In the genomic region with DNA sequence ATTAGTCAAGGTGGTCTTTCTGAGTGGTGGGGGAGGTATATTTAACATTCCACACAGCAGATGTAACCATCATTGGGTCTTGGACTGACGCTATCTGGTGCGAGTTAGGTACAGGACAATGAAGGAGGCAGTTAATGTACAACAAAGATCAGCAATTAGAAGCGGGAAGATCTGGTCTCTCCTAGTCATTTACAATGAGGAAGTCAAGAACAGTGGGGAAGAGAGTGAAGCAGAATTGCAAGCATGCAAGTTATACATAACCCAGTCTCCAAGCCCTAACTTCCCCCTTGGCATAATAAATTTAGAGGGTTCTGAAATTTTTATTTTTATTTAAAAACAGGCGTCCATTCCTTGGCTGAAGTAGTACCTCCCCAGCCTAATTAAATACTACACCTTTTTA, we compare ENCODE assay signal across 25 cellular contexts. TPM values are rescaled to one million over a fixed set of nuclear protein-coding genes. Genes with fewer than 3 reads are reported as not detected.
A peak's percentile ranks its signal among the peaks of the same experiment; 100 is the strongest.
DNase-seq lines count a peak whose midpoint lies in the region; ATAC-seq and TF ChIP-seq lines count a peak whose summit lies in the region.
"Had no signal": no experiment of that assay in that cellular context is flagged by ENCODE, and none has a peak within 500 bp of the region (broad histone marks: within the 10 kb centered on the region; RNA-seq: fewer than 3 reads in every experiment).

No MANE protein-coding gene starts in this region.

- H3K4me1 Mint-ChIP-seq in WTC11: peaks cover 13% of the 10 kb centered on the region
- H3K4me1 Mint-ChIP-seq in naive thymus-derived CD4-positive, alpha-beta T cell: peaks cover 21 to 62% (median 53%) of the 10 kb centered on the region in 7 donors
- H3K4me1 Mint-ChIP-seq in effector memory CD8-positive, alpha-beta T cell (ENCODE audit: low read depth in 2 of 2): peaks cover 25 to 42% of the 10 kb centered on the region in 2 donors

- H3K27ac Mint-ChIP-seq in WTC11: peak overlapping the region; percentile 12; the same call in 1 of the 2 replicates
- no peak overlapping the region for H3K27ac Mint-ChIP-seq in naive thymus-derived CD4-positive, alpha-beta T cell
- H3K27ac Mint-ChIP-seq in effector memory CD8-positive, alpha-beta T cell: no peak overlapping the region
- H3K27ac Mint-ChIP-seq: activated naive CD8-positive, alpha-beta T cell treated with anti-CD3 and anti-CD28 coated beads, Interleukin-2, amount 10 ng/mL, durations not matched to agents 7 days and 5 days; H9; natural killer cell treated with Interleukin-12 subunit alpha and Interleukin-12 subunit beta and Interleukin-15 and Interleukin-18, amount 100 ng/mL, for 72 hours had no signal

- peak overlapping the region; percentile 59 for H3K27ac ChIP-seq in HL-60 (replicated peaks)
- H3K27ac ChIP-seq in naive thymus-derived CD4-positive, alpha-beta T cell (ENCODE audit: low read depth, low read length): no peak overlapping the region
- no peak overlapping the region for H3K27ac ChIP-seq in foreskin keratinocyte
- H3K27ac ChIP-seq: parathyroid adenoma, skin epidermis, thoracic aorta had no signal

- DNase-seq in HL-60 (ENCODE audit: low read depth in 1 of 2, low spot score in 1 of 2) (peak in 1 of 2 experiments; percentile 66), NOMO-1 (lab: John Stamatoyannopoulos, UW; ENCODE audit: unreplicated experiment in 2 of 2) (peak; percentile 41 to 87), WTC11 (ENCODE audit: low spot score) (no peak), foreskin keratinocyte (no peak), AG20443 (ENCODE audit: low spot score) (no peak)
- DNase-seq in naive thymus-derived CD4-positive, alpha-beta T cell: no peak
- DNase-seq in effector memory CD8-positive, alpha-beta T cell: no peak
- DNase-seq: activated CD4-positive, alpha-beta T cell treated with anti-CD3 and anti-CD28 coated beads for 48 hours; activated naive CD8-positive, alpha-beta T cell treated with anti-CD3 and anti-CD28 coated beads, Interleukin-2, amount 10 ng/mL, durations not matched to agents 7 days and 5 days; effector CD4-positive, alpha-beta T cell; gastrocnemius medialis; H9; IMR-90; NCI-H526 treated with DMSO at 0.1 percent for 48 hours; SHP77; stimulated activated CD4-positive, alpha-beta T cell treated with anti-CD3 and anti-CD28 coated beads, Interleukin-2, amount 100 ng/mL, for 48 hours; stimulated activated naive CD4-positive, alpha-beta T cell treated with Interleukin-2 at 50 U/mL for 16 hours; T-helper 1 cell had no signal

- no peak for ATAC-seq in WTC11
- peak; percentile 67 for ATAC-seq in naive thymus-derived CD4-positive, alpha-beta T cell
- no peak for ATAC-seq in HG03039 (IDR thresholded peaks at IDR 0.05; ENCODE audit: unreplicated experiment)
- no peak for ATAC-seq in effector memory CD8-positive, alpha-beta T cell (replicated peaks)
- ATAC-seq in foreskin keratinocyte: no peak
- ATAC-seq: esophagus mucosa; gastrocnemius medialis; natural killer cell treated with Interleukin-12 subunit alpha and Interleukin-12 subunit beta and Interleukin-15 and Interleukin-18, amount 100 ng/mL, for 72 hours had no signal

- H3K36me3 ChIP-seq in naive thymus-derived CD4-positive, alpha-beta T cell (ENCODE audit: control insufficient read depth in 2 of 3, insufficient read depth in 3 of 3, low read length in 3 of 3): no peaks in the 10 kb centered on the region
- H3K36me3 ChIP-seq: gastrocnemius medialis, thoracic aorta had no signal

- H3K27me3 Mint-ChIP-seq in WTC11 (ENCODE audit: low read depth): no peaks in the 10 kb centered on the region
- no peaks in the 10 kb centered on the region for H3K27me3 Mint-ChIP-seq in naive thymus-derived CD4-positive, alpha-beta T cell
- H3K27me3 Mint-ChIP-seq in effector memory CD8-positive, alpha-beta T cell: no peaks in the 10 kb centered on the region
- H3K27me3 Mint-ChIP-seq: activated naive CD8-positive, alpha-beta T cell treated with anti-CD3 and anti-CD28 coated beads, Interleukin-2, amount 10 ng/mL, durations not matched to agents 7 days and 5 days; natural killer cell treated with Interleukin-12 subunit alpha and Interleukin-12 subunit beta and Interleukin-15 and Interleukin-18, amount 100 ng/mL, for 72 hours had no signal

- no peak for TF ChIP-seq CTCF in HL-60 (IDR thresholded peaks at IDR 0.05; ENCODE audit: insufficient read depth, low read length)
- TF ChIP-seq CTCF in WTC11 (IDR thresholded peaks at IDR 0.05): no peak
- no peak for TF ChIP-seq CTCF in foreskin keratinocyte (conservative IDR thresholded peaks at IDR 0.05)

- POLR2A ChIA-PET in WTC11 (lab: Charles Lee): no interaction called here
- POLR2A ChIA-PET in naive thymus-derived CD4-positive, alpha-beta T cell (lab: Charles Lee): no interaction called here

- H3K27me3 ChIP-seq in HL-60 (ENCODE audit: insufficient read depth, poor library complexity, severe bottlenecking): no peaks in the 10 kb centered on the region
- no peaks in the 10 kb centered on the region for H3K27me3 ChIP-seq in naive thymus-derived CD4-positive, alpha-beta T cell (ENCODE audit: control insufficient read depth in 2 of 2, insufficient read depth in 2 of 2, low read length in 2 of 2)
- no peaks in the 10 kb centered on the region for H3K27me3 ChIP-seq in foreskin keratinocyte
- H3K27me3 ChIP-seq: gastrocnemius medialis had no signal

- H3K4me3 ChIP-seq in HL-60 (replicated peaks; ENCODE audit: insufficient read depth, low read length): no peak overlapping the region
- H3K4me3 ChIP-seq in naive thymus-derived CD4-positive, alpha-beta T cell (ENCODE audit: low read length): no peak overlapping the region
- H3K4me3 ChIP-seq: gastrocnemius medialis, skin epidermis, thoracic aorta had no signal

- CTCF ChIA-PET in WTC11 (lab: Charles Lee): no interaction called here
- CTCF ChIA-PET in naive thymus-derived CD4-positive, alpha-beta T cell (lab: Charles Lee): interaction anchor here (0.6 kb wide), 1 partner anchor 102 kb away, joined by 4 read pairs; no protein-coding TSS in a partner anchor

- H3K9me3 Mint-ChIP-seq in WTC11: peaks cover under 1% of the 10 kb centered on the region; the same call in 1 of the 2 replicates
- H3K9me3 Mint-ChIP-seq in naive thymus-derived CD4-positive, alpha-beta T cell: peaks cover 0 to 2% (median 0%) of the 10 kb centered on the region in 11 donors
- no peaks in the 10 kb centered on the region for H3K9me3 Mint-ChIP-seq in effector memory CD8-positive, alpha-beta T cell
- H3K9me3 Mint-ChIP-seq: H9; natural killer cell treated with Interleukin-12 subunit alpha and Interleukin-12 subunit beta and Interleukin-15 and Interleukin-18, amount 100 ng/mL, for 72 hours had no signal

- intact Hi-C loops in naive thymus-derived CD4-positive, alpha-beta T cell (cut with micrococcal nuclease): no loop called here

- H3K36me3 Mint-ChIP-seq in WTC11: no peaks in the 10 kb centered on the region
- peaks cover 0 to 16% (median 9%) of the 10 kb centered on the region in 5 donors for H3K36me3 Mint-ChIP-seq in naive thymus-derived CD4-positive, alpha-beta T cell
- H3K36me3 Mint-ChIP-seq in effector memory CD8-positive, alpha-beta T cell (ENCODE audit: insufficient read depth): peaks cover 6% of the 10 kb centered on the region
- H3K36me3 Mint-ChIP-seq: natural killer cell treated with Interleukin-12 subunit alpha and Interleukin-12 subunit beta and Interleukin-15 and Interleukin-18, amount 100 ng/mL, for 72 hours had no signal

- H3K4me1 ChIP-seq in naive thymus-derived CD4-positive, alpha-beta T cell (ENCODE audit: control insufficient read depth in 2 of 2, insufficient read depth in 2 of 2, low read length in 2 of 2): peaks cover 4 to 23% of the 10 kb centered on the region in 2 donors
- H3K4me1 ChIP-seq in foreskin keratinocyte: no peaks in the 10 kb centered on the region

- no peaks in the 10 kb centered on the region for H3K9me3 ChIP-seq in naive thymus-derived CD4-positive, alpha-beta T cell (ENCODE audit: control insufficient read depth in 2 of 3, low read length in 3 of 3)
- H3K9me3 ChIP-seq: gastrocnemius medialis, thoracic aorta had no signal

- H3K4me3 Mint-ChIP-seq in WTC11: no peak overlapping the region
- no peak overlapping the region for H3K4me3 Mint-ChIP-seq in naive thymus-derived CD4-positive, alpha-beta T cell
- no peak overlapping the region for H3K4me3 Mint-ChIP-seq in effector memory CD8-positive, alpha-beta T cell
- H3K4me3 Mint-ChIP-seq: activated naive CD8-positive, alpha-beta T cell treated with anti-CD3 and anti-CD28 coated beads, Interleukin-2, amount 10 ng/mL, durations not matched to agents 7 days and 5 days; CD14-positive monocyte; H9; natural killer cell treated with Interleukin-12 subunit alpha and Interleukin-12 subunit beta and Interleukin-15 and Interleukin-18, amount 100 ng/mL, for 72 hours had no signal

TF ChIP-seq in WTC11, 78 proteins besides CTCF, POLR2A, EP300 and RAD21 (continues in another document):
- TF ChIP-seq, protein P1, sequence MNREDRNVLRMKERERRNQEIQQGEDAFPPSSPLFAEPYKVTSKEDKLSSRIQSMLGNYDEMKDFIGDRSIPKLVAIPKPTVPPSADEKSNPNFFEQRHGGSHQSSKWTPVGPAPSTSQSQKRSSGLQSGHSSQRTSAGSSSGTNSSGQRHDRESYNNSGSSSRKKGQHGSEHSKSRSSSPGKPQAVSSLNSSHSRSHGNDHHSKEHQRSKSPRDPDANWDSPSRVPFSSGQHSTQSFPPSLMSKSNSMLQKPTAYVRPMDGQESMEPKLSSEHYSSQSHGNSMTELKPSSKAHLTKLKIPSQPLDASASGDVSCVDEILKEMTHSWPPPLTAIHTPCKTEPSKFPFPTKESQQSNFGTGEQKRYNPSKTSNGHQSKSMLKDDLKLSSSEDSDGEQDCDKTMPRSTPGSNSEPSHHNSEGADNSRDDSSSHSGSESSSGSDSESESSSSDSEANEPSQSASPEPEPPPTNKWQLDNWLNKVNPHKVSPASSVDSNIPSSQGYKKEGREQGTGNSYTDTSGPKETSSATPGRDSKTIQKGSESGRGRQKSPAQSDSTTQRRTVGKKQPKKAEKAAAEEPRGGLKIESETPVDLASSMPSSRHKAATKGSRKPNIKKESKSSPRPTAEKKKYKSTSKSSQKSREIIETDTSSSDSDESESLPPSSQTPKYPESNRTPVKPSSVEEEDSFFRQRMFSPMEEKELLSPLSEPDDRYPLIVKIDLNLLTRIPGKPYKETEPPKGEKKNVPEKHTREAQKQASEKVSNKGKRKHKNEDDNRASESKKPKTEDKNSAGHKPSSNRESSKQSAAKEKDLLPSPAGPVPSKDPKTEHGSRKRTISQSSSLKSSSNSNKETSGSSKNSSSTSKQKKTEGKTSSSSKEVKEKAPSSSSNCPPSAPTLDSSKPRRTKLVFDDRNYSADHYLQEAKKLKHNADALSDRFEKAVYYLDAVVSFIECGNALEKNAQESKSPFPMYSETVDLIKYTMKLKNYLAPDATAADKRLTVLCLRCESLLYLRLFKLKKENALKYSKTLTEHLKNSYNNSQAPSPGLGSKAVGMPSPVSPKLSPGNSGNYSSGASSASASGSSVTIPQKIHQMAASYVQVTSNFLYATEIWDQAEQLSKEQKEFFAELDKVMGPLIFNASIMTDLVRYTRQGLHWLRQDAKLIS (CRISPR knock-in tag; IDR thresholded peaks at IDR 0.05; ENCODE audit: borderline replicate concordance): no peak
- TF ChIP-seq ZNF671 (CRISPR knock-in tag; IDR thresholded peaks at IDR 0.05) (no peak), ZNF423 (CRISPR knock-in tag; IDR thresholded peaks at IDR 0.05) (no peak)

RNA-seq across cellular contexts. Expression of a gene that starts 14.1 kb away (rescaled TPM):
- 4.7 to 5.8 TPM (median 4.7 TPM) in 3 replicates for total RNA-seq in WTC11 (2021)
- 10 to 100 TPM; 14.1 to 23.8 (median 21.4) TPM for total RNA-seq in naive thymus-derived CD4-positive, alpha-beta T cell
- polyA plus RNA-seq in naive thymus-derived CD4-positive, alpha-beta T cell: 10 to 100 TPM; 10.6 to 14.6 TPM
- total RNA-seq in foreskin keratinocyte: 4.0 and 4.5 TPM in 2 replicates
- 1.8 and 1.9 TPM in 2 replicates for polyA plus RNA-seq in foreskin keratinocyte

Comparison
In these comparisons a context has a peak if more than half of its experiments do, and no peak if none do; other contexts are left out.
1. DNase-seq: peak in NOMO-1 (2 of 2); none in WTC11 (single experiment), naive thymus-derived CD4-positive, alpha-beta T cell (0 of 9), effector memory CD8-positive, alpha-beta T cell (0 of 3), foreskin keratinocyte (0 of 2) and AG20443 (single experiment).